ENCODE assay signal across 31 cellular contexts in the genomic region with DNA sequence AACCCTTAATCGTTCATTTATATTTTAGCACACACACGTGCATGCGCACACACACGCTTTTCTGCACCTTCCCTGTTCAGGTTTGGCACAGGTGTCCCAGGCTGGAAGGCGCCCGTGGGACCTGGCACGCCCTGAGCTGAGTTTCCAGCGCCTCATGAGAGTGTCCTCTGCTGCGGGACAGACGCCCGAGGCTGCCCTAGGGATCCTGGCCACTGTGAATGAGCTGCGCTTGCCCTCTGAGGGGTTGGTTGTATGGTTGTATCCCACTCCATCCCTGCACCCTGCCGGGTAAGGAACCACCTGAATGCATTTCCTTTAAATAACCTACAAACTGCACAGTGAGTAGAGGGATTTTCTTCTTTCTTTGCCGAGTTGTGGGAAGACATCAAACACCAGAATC. TPM values are rescaled to one million over a fixed set of nuclear protein-coding genes. Genes with fewer than 3 reads are reported as not detected.
DNase-seq lines count a peak whose midpoint lies in the region; ATAC-seq and TF ChIP-seq lines count a peak whose summit lies in the region.
"Had no signal": no experiment of that assay in that cellular context is flagged by ENCODE, and none has a peak within 500 bp of the region (broad histone marks: within the 10 kb centered on the region; RNA-seq: fewer than 3 reads in every experiment).

No MANE protein-coding gene starts in this region.

- no peak for TF ChIP-seq POLR2A in thyroid gland (IDR thresholded peaks at IDR 0.05)

- POLR2A ChIA-PET in Panc1 (lab: Charles Lee) = no interaction called here

- peak overlapping the region; percentile 91 for H3K4me2 ChIP-seq in GM23338
- H3K4me2 ChIP-seq: hepatocyte had no signal

- CTCF ChIA-PET in Panc1 (lab: Charles Lee) = no interaction called here

- WGBS in thyroid gland, 2 donors = 8 to 10% methylated on average over 10 to 13 of the region's 14 CpGs

- peak overlapping the region; percentile 97 for H2AFZ ChIP-seq in GM23338
- H2AFZ ChIP-seq: GM23248, hepatocyte had no signal

- H3K4me3 ChIP-seq in GM23338 (peak overlapping the region; percentile 77), Panc1 (ENCODE audit: low read depth in 2 of 2, low read length in 2 of 2) (no peak overlapping the region), iPS-11a (ENCODE audit: low read depth, low read length) (peak overlapping the region; percentile 0), thyroid gland (replicated peaks in 1 of 3) (no peak overlapping the region), lower lobe of right lung (no peak overlapping the region)
- H3K4me3 ChIP-seq: breast epithelium, gastroesophageal sphincter, GM23248, hepatocyte, left ventricle myocardium inferior, sigmoid colon, SJCRH30, tibial nerve had no signal

- H3K4me1 Mint-ChIP-seq in GM23338 = peaks cover 39% of the 10 kb centered on the region
- H3K4me1 Mint-ChIP-seq: activated naive CD4-positive, alpha-beta T cell treated with anti-CD3 and anti-CD28 coated beads, Interleukin-2, amount 50 U/mL, for 24 hours had no signal

- H3K27me3 ChIP-seq in GM23338 (ENCODE audit: insufficient read depth) (peaks cover 69% of the 10 kb centered on the region), Panc1 (ENCODE audit: control insufficient read depth, insufficient read depth, low read length) (peaks cover 30% of the 10 kb centered on the region), thyroid gland (no peaks in the 10 kb centered on the region), lower lobe of right lung (ENCODE audit: low read depth) (peaks cover 51% of the 10 kb centered on the region)
- H3K27me3 ChIP-seq: SJCRH30 had no signal

- peaks cover 28% of the 10 kb centered on the region for H3K27me3 Mint-ChIP-seq in GM23338 (ENCODE audit: insufficient read depth, low read depth, poor library complexity)

- H3F3A ChIP-seq in GM23338 (replicated peaks; ENCODE audit: low read depth) = peaks cover 3% of the 10 kb centered on the region; the same call in 1 of the 2 replicates

- H3K36me3 ChIP-seq in GM23338 (ENCODE audit: insufficient read depth) (no peaks in the 10 kb centered on the region), Panc1 (ENCODE audit: control insufficient read depth, insufficient read depth, low read length) (no peaks in the 10 kb centered on the region), thyroid gland (no peaks in the 10 kb centered on the region), lower lobe of right lung (no peaks in the 10 kb centered on the region)
- H3K36me3 ChIP-seq: breast epithelium, gastroesophageal sphincter, left ventricle myocardium inferior, sigmoid colon, SJCRH30, tibial nerve had no signal

- no peaks in the 10 kb centered on the region for H4K20me1 ChIP-seq in GM23338 (replicated peaks; ENCODE audit: insufficient read depth)

- DNase-seq in GM23338 (ENCODE audit: low spot score) (peak; percentile 55), Panc1 (ENCODE audit: low read depth, low spot score) (no peak), retina (peak; percentile 33), thyroid gland (no peak), lower lobe of right lung (no peak), NCI-H128 (lab: John Stamatoyannopoulos, UW; ENCODE audit: unreplicated experiment) (no peak)
- DNase-seq: activated CD4-positive, alpha-beta T cell treated with anti-CD3 and anti-CD28 coated beads for 48 hours; amygdala; C1 segment of cervical spinal cord; DMS79 treated with DMSO at 0.1 percent for 48 hours; GM23248; islet precursor cell; left ventricle myocardium inferior; NCI-H1417 treated with DMSO at 0.1 percent for 48 hours; NCI-H2081; NCI-H226; nucleus accumbens; sigmoid colon; SJCRH30; stimulated activated CD4-positive, alpha-beta T cell treated with anti-CD3 and anti-CD28 coated beads, Interleukin-4, amount 100 ng/mL, for 1 hour; T1000 had no signal

- H3K9me3 ChIP-seq in Panc1 (ENCODE audit: control insufficient read depth, insufficient read depth, low read depth, low read length) (no peaks in the 10 kb centered on the region), thyroid gland (no peaks in the 10 kb centered on the region), lower lobe of right lung (no peaks in the 10 kb centered on the region)
- H3K9me3 ChIP-seq: breast epithelium, gastroesophageal sphincter, left ventricle myocardium inferior, sigmoid colon, SJCRH30, tibial nerve had no signal

- H3K79me2 ChIP-seq in GM23338 (replicated peaks; ENCODE audit: insufficient read depth) = no peaks in the 10 kb centered on the region
- H3K79me2 ChIP-seq: hepatocyte had no signal

- no peak overlapping the region for H3K27ac ChIP-seq in GM23338 (ENCODE audit: low read depth)
- no peak overlapping the region for H3K27ac ChIP-seq in Panc1 (ENCODE audit: low read length)
- H3K27ac ChIP-seq in thyroid gland = no peak overlapping the region
- H3K27ac ChIP-seq in lower lobe of right lung = no peak overlapping the region
- H3K27ac ChIP-seq: breast epithelium, gastroesophageal sphincter, GM23248, hepatocyte, left ventricle myocardium inferior, sigmoid colon, SJCRH30, tibial nerve, VCaP had no signal

- H3K9me3 Mint-ChIP-seq in GM23338 = no peaks in the 10 kb centered on the region
- H3K9me3 Mint-ChIP-seq: activated naive CD4-positive, alpha-beta T cell treated with anti-CD3 and anti-CD28 coated beads, Interleukin-2, amount 50 U/mL, for 24 hours; activated T-helper 2 cell treated with anti-CD3 and anti-CD28 coated beads, Interferon-gamma antibody, Interleukin-2, Interleukin-4, amounts not matched to agents 10 μg/mL and 5 μg/mL and 100 μg/mL, durations not matched to agents 14 hours and 24 hours and 36 hours; mesothelial cell of epicardium had no signal

- ATAC-seq in GM23338 = peak; percentile 81
- peak; percentile 68 for ATAC-seq in Panc1
- no peak for ATAC-seq in lower lobe of right lung
- ATAC-seq: gastroesophageal sphincter had no signal

- in situ Hi-C loops in Panc1 (cut with HindIII; ENCODE audit: low pct_unique_long_range_greater_than_20kb, low sequenced_read_pairs) = no loop called here

- H3K4me1 ChIP-seq in GM23338 (ENCODE audit: insufficient read depth) (peaks cover 33% of the 10 kb centered on the region), Panc1 (ENCODE audit: control insufficient read depth, insufficient read depth, low read length) (peaks cover 3% of the 10 kb centered on the region), thyroid gland (no peaks in the 10 kb centered on the region), lower lobe of right lung (no peaks in the 10 kb centered on the region)
- H3K4me1 ChIP-seq: breast epithelium, gastroesophageal sphincter, sigmoid colon, SJCRH30, tibial nerve had no signal

- H3K27ac Mint-ChIP-seq in GM23338 = no peak overlapping the region
- H3K27ac Mint-ChIP-seq: activated naive CD4-positive, alpha-beta T cell treated with anti-CD3 and anti-CD28 coated beads, Interleukin-2, amount 50 U/mL, for 24 hours; activated T-helper 2 cell treated with anti-CD3 and anti-CD28 coated beads, Interferon-gamma antibody, Interleukin-2, Interleukin-4, amounts not matched to agents 10 μg/mL and 5 μg/mL and 100 μg/mL, durations not matched to agents 14 hours and 24 hours and 36 hours; mesothelial cell of epicardium; progenitor cell of endocrine pancreas had no signal

- peak overlapping the region; percentile 72 for H3K4me3 Mint-ChIP-seq in GM23338
- H3K4me3 Mint-ChIP-seq: activated naive CD4-positive, alpha-beta T cell treated with anti-CD3 and anti-CD28 coated beads, Interleukin-2, amount 50 U/mL, for 24 hours; mesothelial cell of epicardium had no signal

- TF ChIP-seq CTCF in GM23338 (conservative IDR thresholded peaks at IDR 0.05; ENCODE audit: low read depth in 2 of 2) (no peak), Panc1 (IDR thresholded peaks at IDR 0.05) (no peak), thyroid gland (IDR thresholded peaks at IDR 0.05) (no peak), lower lobe of right lung (IDR thresholded peaks at IDR 0.05) (no peak)

- H3K9me2 ChIP-seq in GM23338 (ENCODE audit: insufficient read depth) = no peaks in the 10 kb centered on the region

- no TSS peak for BruUV-seq in Panc1 (replicated peaks; lab: Mats Ljungman, UMichigan)

- no peaks in the 10 kb centered on the region for H3K36me3 Mint-ChIP-seq in GM23338 (ENCODE audit: low read depth)
- H3K36me3 Mint-ChIP-seq: activated naive CD4-positive, alpha-beta T cell treated with anti-CD3 and anti-CD28 coated beads, Interleukin-2, amount 50 U/mL, for 24 hours; mesothelial cell of epicardium had no signal

- intact Hi-C loops in Panc1 (cut with micrococcal nuclease; ENCODE audit: unreplicated experiment) (no loop called here), thyroid gland (cut with DNase I) (no loop called here), lower lobe of right lung (cut with DNase I) (no loop called here)

TF ChIP-seq in GM23338, 12 proteins besides CTCF, POLR2A, EP300 and RAD21 (continues in another document):
- TF ChIP-seq POLR2AphosphoS5 (IDR thresholded peaks at IDR 0.05; ENCODE audit: low read depth) = no peak
- TF ChIP-seq, protein P1, sequence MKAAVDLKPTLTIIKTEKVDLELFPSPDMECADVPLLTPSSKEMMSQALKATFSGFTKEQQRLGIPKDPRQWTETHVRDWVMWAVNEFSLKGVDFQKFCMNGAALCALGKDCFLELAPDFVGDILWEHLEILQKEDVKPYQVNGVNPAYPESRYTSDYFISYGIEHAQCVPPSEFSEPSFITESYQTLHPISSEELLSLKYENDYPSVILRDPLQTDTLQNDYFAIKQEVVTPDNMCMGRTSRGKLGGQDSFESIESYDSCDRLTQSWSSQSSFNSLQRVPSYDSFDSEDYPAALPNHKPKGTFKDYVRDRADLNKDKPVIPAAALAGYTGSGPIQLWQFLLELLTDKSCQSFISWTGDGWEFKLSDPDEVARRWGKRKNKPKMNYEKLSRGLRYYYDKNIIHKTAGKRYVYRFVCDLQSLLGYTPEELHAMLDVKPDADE (IDR thresholded peaks at IDR 0.05) = no peak; the same call in 1 of the 2 replicates
- no peak for TF ChIP-seq ZNF331 (CRISPR knock-in tag; IDR thresholded peaks at IDR 0.05; ENCODE audit: low read depth)
- no peak for TF ChIP-seq ZNF114 (CRISPR knock-in tag; IDR thresholded peaks at IDR 0.05)
- no peak for TF ChIP-seq EZH2phosphoT487 (IDR thresholded peaks at IDR 0.05; ENCODE audit: unreplicated experiment)

RNA-seq across cellular contexts. Expression of a gene that starts 12.2 kb away (rescaled TPM):
- 15.7 and 16.2 TPM in 2 replicates for total RNA-seq in GM23338 (2014; rRNA removed; shearing (Covaris generic))
- 5.3 TPM in 2 replicates for polyA plus RNA-seq in GM23338 (2016; fragmentation: Nextera tagmentation; extraction: Ambion mirVana)
- 8.5 TPM for total RNA-seq in Panc1 (2021; ENCODE audit: unreplicated experiment)
- 7.8 TPM for polyA plus RNA-seq in Panc1 (2012; ENCODE audit: insufficient read length)
- 1 to 10 TPM in 2 of 4 donors, under 1 TPM in 2; 0.73 to 1.8 (median 1.1) TPM for total RNA-seq in thyroid gland
- total RNA-seq in lower lobe of right lung = 1.8 TPM

Comparison
In these comparisons a context has a peak if more than half of its experiments do, and no peak if none do; other contexts are left out.
1. ATAC-seq: peak in GM23338 (single experiment) and Panc1 (single experiment); none in lower lobe of right lung (0 of 2).
2. DNase-seq: peak in GM23338 (single experiment) and retina (single experiment); none in Panc1 (single experiment), thyroid gland (0 of 2), lower lobe of right lung (single experiment) and NCI-H128 (single experiment).
3. H3K4me3 ChIP-seq: peak in GM23338 (single experiment) and iPS-11a (single experiment); none in Panc1 (0 of 2), thyroid gland (0 of 3) and lower lobe of right lung (single experiment).